ENCODE assay signal across 1 cellular context in the genomic region with DNA sequence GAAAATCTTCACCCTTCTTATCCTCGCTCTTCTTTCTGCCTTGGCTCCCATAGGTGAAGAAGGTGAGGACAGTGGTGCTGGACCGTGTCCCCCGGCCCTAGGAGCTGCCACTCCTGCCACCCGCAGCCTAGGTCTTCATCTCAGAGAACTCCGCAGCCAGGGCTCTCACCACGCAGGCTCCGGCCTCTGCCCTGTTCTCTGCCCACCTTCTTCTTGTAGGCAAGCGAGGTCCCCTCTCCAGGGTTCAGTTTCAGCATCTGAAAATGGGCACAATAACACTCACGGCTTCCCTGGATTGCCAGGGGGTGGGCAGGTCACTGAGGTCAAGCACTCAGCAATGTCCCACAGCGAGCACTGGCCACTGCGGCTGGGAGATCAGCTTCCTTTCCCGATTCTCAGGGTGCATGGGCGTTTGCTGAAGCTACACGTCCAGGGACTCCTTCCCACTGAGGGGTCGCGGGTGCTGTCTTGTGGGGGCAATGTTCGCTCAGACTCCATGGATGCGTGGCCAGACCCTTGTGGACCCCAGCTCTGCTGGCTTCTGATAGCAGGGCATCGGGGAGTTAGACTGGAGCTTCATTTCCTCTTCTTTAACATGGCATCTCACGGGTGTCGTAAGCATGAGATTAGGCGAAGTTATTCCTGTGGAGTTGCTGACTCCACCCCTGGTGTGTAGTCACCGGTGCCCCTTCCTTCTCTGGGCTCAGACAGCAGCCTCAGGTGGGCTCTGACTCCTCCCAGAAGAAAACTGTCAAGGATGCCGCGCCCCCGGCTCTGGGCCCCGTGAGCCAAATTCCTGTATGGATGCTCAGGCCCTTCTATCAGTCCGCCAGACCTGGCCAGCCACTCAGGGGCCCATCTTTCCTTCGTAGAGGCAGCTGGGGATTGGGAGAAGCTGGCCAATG.
TF ChIP-seq lines count a peak whose summit lies in the region.

No MANE protein-coding gene starts in this region.

TF ChIP-seq in H1, 55 proteins besides CTCF, POLR2A, EP300 and RAD21:
- TF ChIP-seq SRF (IDR thresholded peaks at IDR 0.05; ENCODE audit: low read depth, low read length) (no peak), SIX5 (IDR thresholded peaks at IDR 0.05; ENCODE audit: low read depth, low read length) (no peak), SP2 (IDR thresholded peaks at IDR 0.05; ENCODE audit: low read length) (no peak), NRF1 (IDR thresholded peaks at IDR 0.05; ENCODE audit: low read depth, low read length) (no peak), CHD1 (IDR thresholded peaks at IDR 0.05; ENCODE audit: low read depth, low read length) (no peak), CTBP2 (IDR thresholded peaks at IDR 0.05; ENCODE audit: borderline replicate concordance, insufficient read depth, insufficient read length, low read length) (no peak), FOSL1 (IDR thresholded peaks at IDR 0.05; ENCODE audit: insufficient read depth, low read depth, low read length) (no peak)
